Comparison of ENCODE assay signal across 9 cellular contexts in genomic region chr17:39165844-39166349, GRCh38. TPM values are rescaled to one million over a fixed set of nuclear protein-coding genes. Genes with fewer than 3 reads are reported as not detected.
DNase-seq lines count a peak whose midpoint lies in the region; ATAC-seq and TF ChIP-seq lines count a peak whose summit lies in the region.
"Had no signal": no experiment of that assay in that cellular context is flagged by ENCODE, and none has a peak within 500 bp of the region (broad histone marks: within the 10 kb centered on the region; RNA-seq: fewer than 3 reads in every experiment).

TSS of gene ARL5C (minus strand) at chr17:39166161. CDS start at chr17:39165760, 401 bp downstream.

- no peak within 1 kb of the TSS for H3K27ac Mint-ChIP-seq in activated CD4-positive, alpha-beta T cell treated with anti-CD3 and anti-CD28 coated beads, Interleukin-2, amount 10 ng/mL, durations not matched to agents 7 days and 5 days
- peak within 1 kb of the TSS; percentile 12 to 86 (median 67) for H3K27ac Mint-ChIP-seq in brain

- ATAC-seq in lung (ENCODE audit: insufficient read depth, low FRiP score) (no peak), thoracic aorta (ENCODE audit: insufficient number of reproducible peaks, low FRiP score, low read depth) (no peak), HG03432 (IDR thresholded peaks at IDR 0.05; ENCODE audit: unreplicated experiment) (no peak), GM18520 (IDR thresholded peaks at IDR 0.05; ENCODE audit: unreplicated experiment) (no peak)

- H3K4me1 ChIP-seq in lung (ENCODE audit: control insufficient read depth in 2 of 2, insufficient read depth in 2 of 2, low read length in 2 of 2) (peaks cover 0 to 10% of the 10 kb centered on the region in 2 donors), thoracic aorta (ENCODE audit: control insufficient read depth in 1 of 2, low read depth in 2 of 2) (peaks cover 6 to 30% of the 10 kb centered on the region in 2 donors)

- 51 to 65% methylated on average over 17 of the region's 17 CpGs for WGBS in lung, 2 donors

- DNase-seq in activated CD4-positive, alpha-beta T cell treated with anti-CD3 and anti-CD28 coated beads, Interleukin-2, amount 10 ng/mL, durations not matched to agents 7 days and 5 days, result no peak
- no peak for DNase-seq in activated CD4-positive, alpha-beta T cell treated with anti-CD3 and anti-CD28 coated beads for 4 hours
- DNase-seq in lung (ENCODE audit: low spot score), result no peak
- no peak for DNase-seq in thoracic aorta (ENCODE audit: low spot score)
- no peak for DNase-seq in cerebellar cortex (ENCODE audit: low spot score)
- DNase-seq: amygdala had no signal

- TF ChIP-seq CTCF in brain (conservative IDR thresholded peaks at IDR 0.05) (no peak), lung (IDR thresholded peaks at IDR 0.05; ENCODE audit: control extremely low read depth, extremely low read depth) (no peak), thoracic aorta (IDR thresholded peaks at IDR 0.05) (no peak)

- peaks cover 38% of the 10 kb centered on the region for H3K4me1 Mint-ChIP-seq in activated CD4-positive, alpha-beta T cell treated with anti-CD3 and anti-CD28 coated beads, Interleukin-2, amount 10 ng/mL, durations not matched to agents 7 days and 5 days
- H3K4me1 Mint-ChIP-seq in brain, result peaks cover 37% of the 10 kb centered on the region

- H3K9me3 ChIP-seq in lung (ENCODE audit: control insufficient read depth in 2 of 2, insufficient read depth in 1 of 2, low read length in 1 of 2), result no peaks in the 10 kb centered on the region
- H3K9me3 ChIP-seq in thoracic aorta, result no peaks in the 10 kb centered on the region

- no peaks in the 10 kb centered on the region for H3K36me3 ChIP-seq in lung (ENCODE audit: control insufficient read depth in 2 of 2, insufficient read depth in 2 of 2, low read length in 2 of 2)
- H3K36me3 ChIP-seq in thoracic aorta, result no peaks in the 10 kb centered on the region

- CTCF ChIA-PET in activated CD4-positive, alpha-beta T cell treated with anti-CD3 and anti-CD28 coated beads, Interleukin-2, amount 10 ng/mL, durations not matched to agents 7 days and 5 days (lab: Charles Lee), result interaction anchor here (0.5 to 7.1 kb wide), 9 partner anchors 10 to 251 kb away, joined by 3 to 94 read pairs (median 4); partner anchors contain the start of genes FBXO47 and PLXDC1

- H3K27ac ChIP-seq in lung (ENCODE audit: low read depth in 1 of 2, low read length in 1 of 2), result no peak within 1 kb of the TSS
- H3K27ac ChIP-seq in thoracic aorta, result peak within 1 kb of the TSS in 1 of 2 donors; percentile 16

- H3K27me3 ChIP-seq in lung (ENCODE audit: control insufficient read depth, insufficient read depth), result no peaks in the 10 kb centered on the region
- no peaks in the 10 kb centered on the region for H3K27me3 ChIP-seq in thoracic aorta (replicated peaks; ENCODE audit: insufficient read depth)

- POLR2A ChIA-PET in activated CD4-positive, alpha-beta T cell treated with anti-CD3 and anti-CD28 coated beads, Interleukin-2, amount 10 ng/mL, durations not matched to agents 7 days and 5 days (lab: Charles Lee), result no interaction called here

- peaks cover 5% of the 10 kb centered on the region for H3K36me3 Mint-ChIP-seq in activated CD4-positive, alpha-beta T cell treated with anti-CD3 and anti-CD28 coated beads, Interleukin-2, amount 10 ng/mL, durations not matched to agents 7 days and 5 days (ENCODE audit: low read depth)
- H3K36me3 Mint-ChIP-seq in brain, result no peaks in the 10 kb centered on the region

- H3K9me3 Mint-ChIP-seq in activated CD4-positive, alpha-beta T cell treated with anti-CD3 and anti-CD28 coated beads, Interleukin-2, amount 10 ng/mL, durations not matched to agents 7 days and 5 days, result peaks cover 5% of the 10 kb centered on the region
- H3K9me3 Mint-ChIP-seq in brain, result peaks cover 0 to 3% (median 0%) of the 10 kb centered on the region in 5 experiments

- H3K27me3 Mint-ChIP-seq in activated CD4-positive, alpha-beta T cell treated with anti-CD3 and anti-CD28 coated beads, Interleukin-2, amount 10 ng/mL, durations not matched to agents 7 days and 5 days, result peaks cover 34% of the 10 kb centered on the region
- peaks cover 41% of the 10 kb centered on the region for H3K27me3 Mint-ChIP-seq in brain

- H3K4me3 ChIP-seq in lung (peak within 1 kb of the TSS; percentile 35), thoracic aorta (peak within 1 kb of the TSS; percentile 71)

- H3K4me3 Mint-ChIP-seq in activated CD4-positive, alpha-beta T cell treated with anti-CD3 and anti-CD28 coated beads, Interleukin-2, amount 10 ng/mL, durations not matched to agents 7 days and 5 days, result peak within 1 kb of the TSS; percentile 81
- H3K4me3 Mint-ChIP-seq in brain, result peak within 1 kb of the TSS; percentile 79 to 89 (median 88)

RNA-seq across cellular contexts. Expression of gene ARL5C, which starts in this region (rescaled TPM):
- total RNA-seq in activated CD4-positive, alpha-beta T cell treated with anti-CD3 and anti-CD28 coated beads, Interleukin-2, amount 10 ng/mL, durations not matched to agents 7 days and 5 days, result under 1 TPM in 1 of 2 experiments, not detected in 1; 0.15 TPM
- polyA plus RNA-seq in brain (ENCODE audit: insufficient read depth, low read depth, low replicate concordance) (not detected), lung (not detected)
- total RNA-seq in lung (not detected), thoracic aorta (under 1 TPM in 1 of 2 donors, not detected in 1; 0.27 TPM)
